10 cellular contexts compared by ENCODE assay signal in the genomic region with DNA sequence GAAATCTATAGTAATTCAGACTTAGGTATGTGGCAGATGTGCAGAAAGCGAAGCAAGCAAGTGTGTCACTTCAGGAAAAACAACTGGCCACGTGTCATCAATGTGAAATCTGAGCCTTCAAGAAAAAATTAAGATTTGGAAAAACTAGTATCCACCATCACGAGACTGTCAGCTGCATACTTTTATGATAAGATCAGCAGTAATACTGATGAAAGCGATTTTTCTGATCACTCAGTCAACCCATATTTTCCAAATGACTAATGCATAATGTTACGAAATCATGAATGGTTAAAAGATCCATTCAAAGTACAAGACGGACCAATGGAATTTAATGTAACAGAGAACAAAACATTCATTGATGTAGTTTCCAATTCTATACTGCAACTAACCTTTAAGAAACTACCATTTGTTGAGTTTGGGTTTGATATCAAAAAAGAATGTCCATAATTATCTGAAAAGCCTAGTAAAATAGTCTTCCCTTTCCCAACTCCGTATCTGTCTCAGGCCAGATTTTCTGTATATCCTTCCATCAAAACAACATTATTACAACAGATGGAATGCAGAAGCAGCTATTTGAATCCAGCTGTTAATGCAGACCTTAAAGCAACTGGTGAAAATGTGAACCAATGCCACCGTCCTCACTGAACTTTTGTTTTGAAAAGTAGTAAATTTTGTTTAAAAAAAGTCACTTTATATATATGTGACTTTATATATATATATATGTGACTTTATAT. TPM values are rescaled to one million over a fixed set of nuclear protein-coding genes. Genes with fewer than 3 reads are reported as not detected.
DNase-seq lines count a peak whose midpoint lies in the region; ATAC-seq and TF ChIP-seq lines count a peak whose summit lies in the region.
"Had no signal": no experiment of that assay in that cellular context is flagged by ENCODE, and none has a peak within 500 bp of the region (broad histone marks: within the 10 kb centered on the region; RNA-seq: fewer than 3 reads in every experiment).

No MANE protein-coding gene starts in this region.

- H3K9me3 Mint-ChIP-seq in GM23338: no peaks in the 10 kb centered on the region
- H3K9me3 Mint-ChIP-seq: activated naive CD8-positive, alpha-beta T cell treated with anti-CD3 and anti-CD28 coated beads, Interleukin-2, amount 10 ng/mL, durations not matched to agents 7 days and 5 days had no signal

- peak; percentile 79 for ATAC-seq in sciatic nerve
- no peak for ATAC-seq in GM23338

- no peaks in the 10 kb centered on the region for H3K27me3 ChIP-seq in GM23338 (ENCODE audit: insufficient read depth)

- no peaks in the 10 kb centered on the region for H3F3A ChIP-seq in GM23338 (replicated peaks; ENCODE audit: low read depth)

- peak overlapping the region; percentile 88 for H3K27ac ChIP-seq in RWPE1
- H3K27ac ChIP-seq in GM23338 (ENCODE audit: low read depth): no peak overlapping the region

- H3K4me1 Mint-ChIP-seq in GM23338: peaks cover 19% of the 10 kb centered on the region

- H3K4me2 ChIP-seq in GM23338: no peak overlapping the region

- TF ChIP-seq CTCF in RWPE1 (conservative IDR thresholded peaks at IDR 0.05; ENCODE audit: low read depth) (no peak), GM23338 (conservative IDR thresholded peaks at IDR 0.05; ENCODE audit: low read depth in 2 of 2) (no peak)

- H3K4me3 Mint-ChIP-seq in GM23338: no peak overlapping the region
- H3K4me3 Mint-ChIP-seq: activated naive CD8-positive, alpha-beta T cell treated with anti-CD3 and anti-CD28 coated beads, Interleukin-2, amount 10 ng/mL, durations not matched to agents 7 days and 5 days had no signal

- no peaks in the 10 kb centered on the region for H3K27me3 Mint-ChIP-seq in GM23338 (ENCODE audit: insufficient read depth, low read depth, poor library complexity)
- H3K27me3 Mint-ChIP-seq: activated naive CD8-positive, alpha-beta T cell treated with anti-CD3 and anti-CD28 coated beads, Interleukin-2, amount 10 ng/mL, durations not matched to agents 7 days and 5 days had no signal

- H3K27ac Mint-ChIP-seq in GM23338: no peak overlapping the region
- H3K27ac Mint-ChIP-seq: activated naive CD8-positive, alpha-beta T cell treated with anti-CD3 and anti-CD28 coated beads, Interleukin-2, amount 10 ng/mL, durations not matched to agents 7 days and 5 days had no signal

- intact Hi-C loops in sciatic nerve (cut with DNase I): no loop called here

- no peak overlapping the region for H3K4me3 ChIP-seq in GM23338

- peaks cover 50% of the 10 kb centered on the region for H3K36me3 Mint-ChIP-seq in GM23338 (ENCODE audit: low read depth)

- H3K9me2 ChIP-seq in GM23338 (ENCODE audit: insufficient read depth): no peaks in the 10 kb centered on the region

- POLR2A ChIA-PET in RWPE1 (lab: Yijun Ruan, JAX; ENCODE audit: low non-redundant PET): no interaction called here

- CTCF ChIA-PET in RWPE1 (lab: Yijun Ruan, JAX): no interaction called here

- H3K4me1 ChIP-seq in GM23338 (ENCODE audit: insufficient read depth): peaks cover 17% of the 10 kb centered on the region

- no peak overlapping the region for H2AFZ ChIP-seq in GM23338

- H3K79me2 ChIP-seq in GM23338 (replicated peaks; ENCODE audit: insufficient read depth): no peaks in the 10 kb centered on the region

- no peaks in the 10 kb centered on the region for H4K20me1 ChIP-seq in GM23338 (replicated peaks; ENCODE audit: insufficient read depth)

- peaks cover 12% of the 10 kb centered on the region for H3K36me3 ChIP-seq in GM23338 (ENCODE audit: insufficient read depth)

- DNase-seq in EH (ENCODE audit: low read depth): peak; percentile 93
- DNase-seq in RWPE1 (ENCODE audit: low spot score): peak; percentile 76
- DNase-seq in fibroblast of gingiva (ENCODE audit: low read depth): peak; percentile 92
- no peak for DNase-seq in sciatic nerve (ENCODE audit: low spot score)
- no peak for DNase-seq in pons (ENCODE audit: low spot score)
- DNase-seq in NCI-H1930 (lab: John Stamatoyannopoulos, UW): no peak
- DNase-seq in NCI-H2227 treated with DMSO at 0.1 percent for 48 hours (lab: John Stamatoyannopoulos, UW): no peak
- no peak for DNase-seq in GM23338 (ENCODE audit: low spot score)
- DNase-seq: activated naive CD8-positive, alpha-beta T cell treated with anti-CD3 and anti-CD28 coated beads, Interleukin-2, amount 10 ng/mL, durations not matched to agents 7 days and 5 days; NCI-H446 had no signal

TF ChIP-seq in GM23338, 12 proteins besides CTCF, POLR2A, EP300 and RAD21:
- TF ChIP-seq, protein P1, sequence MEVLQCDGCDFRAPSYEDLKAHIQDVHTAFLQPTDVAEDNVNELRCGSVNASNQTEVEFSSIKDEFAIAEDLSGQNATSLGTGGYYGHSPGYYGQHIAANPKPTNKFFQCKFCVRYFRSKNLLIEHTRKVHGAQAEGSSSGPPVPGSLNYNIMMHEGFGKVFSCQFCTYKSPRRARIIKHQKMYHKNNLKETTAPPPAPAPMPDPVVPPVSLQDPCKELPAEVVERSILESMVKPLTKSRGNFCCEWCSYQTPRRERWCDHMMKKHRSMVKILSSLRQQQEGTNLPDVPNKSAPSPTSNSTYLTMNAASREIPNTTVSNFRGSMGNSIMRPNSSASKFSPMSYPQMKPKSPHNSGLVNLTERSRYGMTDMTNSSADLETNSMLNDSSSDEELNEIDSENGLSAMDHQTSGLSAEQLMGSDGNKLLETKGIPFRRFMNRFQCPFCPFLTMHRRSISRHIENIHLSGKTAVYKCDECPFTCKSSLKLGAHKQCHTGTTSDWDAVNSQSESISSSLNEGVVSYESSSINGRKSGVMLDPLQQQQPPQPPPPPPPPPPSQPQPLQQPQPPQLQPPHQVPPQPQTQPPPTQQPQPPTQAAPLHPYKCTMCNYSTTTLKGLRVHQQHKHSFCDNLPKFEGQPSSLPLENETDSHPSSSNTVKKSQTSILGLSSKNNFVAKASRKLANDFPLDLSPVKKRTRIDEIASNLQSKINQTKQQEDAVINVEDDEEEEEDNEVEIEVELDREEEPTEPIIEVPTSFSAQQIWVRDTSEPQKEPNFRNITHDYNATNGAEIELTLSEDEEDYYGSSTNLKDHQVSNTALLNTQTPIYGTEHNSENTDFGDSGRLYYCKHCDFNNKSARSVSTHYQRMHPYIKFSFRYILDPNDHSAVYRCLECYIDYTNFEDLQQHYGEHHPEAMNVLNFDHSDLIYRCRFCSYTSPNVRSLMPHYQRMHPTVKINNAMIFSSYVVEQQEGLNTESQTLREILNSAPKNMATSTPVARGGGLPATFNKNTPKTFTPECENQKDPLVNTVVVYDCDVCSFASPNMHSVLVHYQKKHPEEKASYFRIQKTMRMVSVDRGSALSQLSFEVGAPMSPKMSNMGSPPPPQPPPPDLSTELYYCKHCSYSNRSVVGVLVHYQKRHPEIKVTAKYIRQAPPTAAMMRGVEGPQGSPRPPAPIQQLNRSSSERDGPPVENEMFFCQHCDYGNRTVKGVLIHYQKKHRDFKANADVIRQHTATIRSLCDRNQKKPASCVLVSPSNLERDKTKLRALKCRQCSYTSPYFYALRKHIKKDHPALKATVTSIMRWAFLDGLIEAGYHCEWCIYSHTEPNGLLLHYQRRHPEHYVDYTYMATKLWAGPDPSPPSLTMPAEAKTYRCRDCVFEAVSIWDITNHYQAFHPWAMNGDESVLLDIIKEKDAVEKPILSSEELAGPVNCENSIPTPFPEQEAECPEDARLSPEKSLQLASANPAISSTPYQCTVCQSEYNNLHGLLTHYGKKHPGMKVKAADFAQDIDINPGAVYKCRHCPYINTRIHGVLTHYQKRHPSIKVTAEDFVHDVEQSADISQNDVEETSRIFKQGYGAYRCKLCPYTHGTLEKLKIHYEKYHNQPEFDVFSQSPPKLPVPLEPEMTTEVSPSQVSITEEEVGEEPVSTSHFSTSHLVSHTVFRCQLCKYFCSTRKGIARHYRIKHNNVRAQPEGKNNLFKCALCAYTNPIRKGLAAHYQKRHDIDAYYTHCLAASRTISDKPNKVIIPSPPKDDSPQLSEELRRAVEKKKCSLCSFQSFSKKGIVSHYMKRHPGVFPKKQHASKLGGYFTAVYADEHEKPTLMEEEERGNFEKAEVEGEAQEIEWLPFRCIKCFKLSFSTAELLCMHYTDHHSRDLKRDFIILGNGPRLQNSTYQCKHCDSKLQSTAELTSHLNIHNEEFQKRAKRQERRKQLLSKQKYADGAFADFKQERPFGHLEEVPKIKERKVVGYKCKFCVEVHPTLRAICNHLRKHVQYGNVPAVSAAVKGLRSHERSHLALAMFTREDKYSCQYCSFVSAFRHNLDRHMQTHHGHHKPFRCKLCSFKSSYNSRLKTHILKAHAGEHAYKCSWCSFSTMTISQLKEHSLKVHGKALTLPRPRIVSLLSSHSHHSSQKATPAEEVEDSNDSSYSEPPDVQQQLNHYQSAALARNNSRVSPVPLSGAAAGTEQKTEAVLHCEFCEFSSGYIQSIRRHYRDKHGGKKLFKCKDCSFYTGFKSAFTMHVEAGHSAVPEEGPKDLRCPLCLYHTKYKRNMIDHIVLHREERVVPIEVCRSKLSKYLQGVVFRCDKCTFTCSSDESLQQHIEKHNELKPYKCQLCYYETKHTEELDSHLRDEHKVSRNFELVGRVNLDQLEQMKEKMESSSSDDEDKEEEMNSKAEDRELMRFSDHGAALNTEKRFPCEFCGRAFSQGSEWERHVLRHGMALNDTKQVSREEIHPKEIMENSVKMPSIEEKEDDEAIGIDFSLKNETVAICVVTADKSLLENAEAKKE (CRISPR knock-in tag; IDR thresholded peaks at IDR 0.05): no peak

RNA-seq across cellular contexts. Expression of a gene that starts 17.0 kb away (rescaled TPM):
- 47.3 TPM for total RNA-seq in sciatic nerve
- 4.0 and 7.3 TPM in 2 replicates for total RNA-seq in GM23338 (2014; rRNA removed; shearing (Covaris generic))
- 1.1 and 1.2 TPM in 2 replicates for polyA plus RNA-seq in GM23338 (2016; fragmentation: Nextera tagmentation; extraction: Ambion mirVana)

RNA-seq across cellular contexts. Expression of a gene that starts 30.5 kb away (rescaled TPM):
- 118 TPM for total RNA-seq in sciatic nerve
- 31.0 and 36.3 TPM in 2 replicates for total RNA-seq in GM23338 (2014; rRNA removed; shearing (Covaris generic))
- 20.3 and 23.7 TPM in 2 replicates for polyA plus RNA-seq in GM23338 (2016; fragmentation: Nextera tagmentation; extraction: Ambion mirVana)

Comparison
In these comparisons a context has a peak if more than half of its experiments do, and no peak if none do; other contexts are left out.
1. DNase-seq: peak in EH (single experiment), RWPE1 (single experiment) and fibroblast of gingiva (single experiment); none in sciatic nerve (single experiment), pons (single experiment), NCI-H1930 (0 of 2), NCI-H2227 treated with DMSO at 0.1 percent for 48 hours (single experiment) and GM23338 (single experiment).